In genomic region chr20:50595988-50596693, GRCh38 we compare ENCODE assay signal across 17 cellular contexts.
A peak's percentile ranks its signal among the peaks of the same experiment; 100 is the strongest.
DNase-seq lines count a peak whose midpoint lies in the region; ATAC-seq, FAIRE-seq and TF ChIP-seq lines count a peak whose summit lies in the region.
"Had no signal": no experiment of that assay in that cellular context is flagged by ENCODE, and none has a peak within 500 bp of the region (broad histone marks: within the 10 kb centered on the region; RNA-seq: fewer than 3 reads in every experiment).

No MANE protein-coding gene starts in this region.

- no peak overlapping the region for H3K27ac ChIP-seq in kidney (ENCODE audit: low read depth in 2 of 2, low read length in 2 of 2)
- no peak overlapping the region for H3K27ac ChIP-seq in smooth muscle cell (ENCODE audit: low read depth)
- H3K27ac ChIP-seq in ascending aorta, result no peak overlapping the region
- H3K27ac ChIP-seq: 22Rv1, skin epidermis had no signal

- no peaks in the 10 kb centered on the region for H3K27me3 ChIP-seq in smooth muscle cell (ENCODE audit: low read depth)
- no peaks in the 10 kb centered on the region for H3K27me3 ChIP-seq in ascending aorta

- H3K36me3 Mint-ChIP-seq in T-helper 17 cell (ENCODE audit: low read depth), result no peaks in the 10 kb centered on the region
- H3K36me3 Mint-ChIP-seq in activated T-helper 2 cell treated with anti-CD3 and anti-CD28 coated beads, Interferon-gamma antibody, Interleukin-2, Interleukin-4, amounts not matched to agents 10 μg/mL and 5 μg/mL and 100 μg/mL, durations not matched to agents 14 hours and 24 hours and 36 hours (ENCODE audit: low read depth), result no peaks in the 10 kb centered on the region
- H3K36me3 Mint-ChIP-seq: immature natural killer cell; naive thymus-derived CD8-positive, alpha-beta T cell had no signal

- no peaks in the 10 kb centered on the region for H4K20me1 ChIP-seq in smooth muscle cell (ENCODE audit: low read depth)

- no peaks in the 10 kb centered on the region for H3K9me3 ChIP-seq in T-helper 17 cell (ENCODE audit: control insufficient read depth, low read length, poor library complexity, severe bottlenecking)
- no peaks in the 10 kb centered on the region for H3K9me3 ChIP-seq in kidney (ENCODE audit: control insufficient read depth in 1 of 2, low read length in 2 of 2)
- H3K9me3 ChIP-seq in smooth muscle cell (replicated peaks; ENCODE audit: low read depth), result no peaks in the 10 kb centered on the region
- H3K9me3 ChIP-seq in ascending aorta, result no peaks in the 10 kb centered on the region

- no peak overlapping the region for H3K9ac ChIP-seq in kidney (ENCODE audit: low read length in 2 of 2)
- no peak overlapping the region for H3K9ac ChIP-seq in smooth muscle cell (ENCODE audit: low read depth)

- peak overlapping the region; percentile 66 for H3K27ac Mint-ChIP-seq in T-helper 17 cell
- no peak overlapping the region for H3K27ac Mint-ChIP-seq in activated T-helper 2 cell treated with anti-CD3 and anti-CD28 coated beads, Interferon-gamma antibody, Interleukin-2, Interleukin-4, amounts not matched to agents 10 μg/mL and 5 μg/mL and 100 μg/mL, durations not matched to agents 14 hours and 24 hours and 36 hours
- H3K27ac Mint-ChIP-seq: activated naive CD8-positive, alpha-beta T cell treated with anti-CD3 and anti-CD28 coated beads, Interleukin-2, amount 50 U/mL, for 24 hours; immature natural killer cell had no signal

- peaks cover 0 to 20% of the 10 kb centered on the region in 2 donors for H3K4me1 ChIP-seq in kidney (ENCODE audit: control insufficient read depth in 1 of 2, insufficient read depth in 1 of 2, low read depth in 1 of 2, low read length in 2 of 2)
- no peaks in the 10 kb centered on the region for H3K4me1 ChIP-seq in smooth muscle cell (ENCODE audit: low read depth)
- H3K4me1 ChIP-seq in ascending aorta, result peaks cover 0 to 4% of the 10 kb centered on the region in 2 donors

- H3K4me3 ChIP-seq in kidney (ENCODE audit: low read length in 2 of 2) (no peak overlapping the region), smooth muscle cell (no peak overlapping the region), ascending aorta (no peak overlapping the region)
- H3K4me3 ChIP-seq: skin epidermis had no signal

- H3K4me2 ChIP-seq in smooth muscle cell, result peak overlapping the region; percentile 28

- ATAC-seq in T-helper 17 cell, result no peak
- ATAC-seq: activated naive CD8-positive, alpha-beta T cell treated with anti-CD3 and anti-CD28 coated beads, Interleukin-2, amount 50 U/mL, for 24 hours; naive thymus-derived CD8-positive, alpha-beta T cell had no signal

- H3K4me3 Mint-ChIP-seq in T-helper 17 cell, result no peak overlapping the region
- H3K4me3 Mint-ChIP-seq in activated T-helper 2 cell treated with anti-CD3 and anti-CD28 coated beads, Interferon-gamma antibody, Interleukin-2, Interleukin-4, amounts not matched to agents 10 μg/mL and 5 μg/mL and 100 μg/mL, durations not matched to agents 14 hours and 24 hours and 36 hours (ENCODE audit: low read depth), result no peak overlapping the region
- H3K4me3 Mint-ChIP-seq: activated naive CD8-positive, alpha-beta T cell treated with anti-CD3 and anti-CD28 coated beads, Interleukin-2, amount 50 U/mL, for 24 hours; immature natural killer cell had no signal

- no peaks in the 10 kb centered on the region for H3K79me2 ChIP-seq in smooth muscle cell (ENCODE audit: low read depth)

- H3K4me1 Mint-ChIP-seq in T-helper 17 cell, result peaks cover 4% of the 10 kb centered on the region
- no peaks in the 10 kb centered on the region for H3K4me1 Mint-ChIP-seq in activated T-helper 2 cell treated with anti-CD3 and anti-CD28 coated beads, Interferon-gamma antibody, Interleukin-2, Interleukin-4, amounts not matched to agents 10 μg/mL and 5 μg/mL and 100 μg/mL, durations not matched to agents 14 hours and 24 hours and 36 hours (ENCODE audit: low read depth)
- H3K4me1 Mint-ChIP-seq: activated naive CD8-positive, alpha-beta T cell treated with anti-CD3 and anti-CD28 coated beads, Interleukin-2, amount 50 U/mL, for 24 hours; immature natural killer cell had no signal

- DNase-seq in DMS53 (lab: John Stamatoyannopoulos, UW), result peak; percentile 74
- DNase-seq in DMS53 treated with DMSO at 0.1 percent for 48 hours (lab: John Stamatoyannopoulos, UW; ENCODE audit: unreplicated experiment), result no peak
- DNase-seq in T-helper 17 cell, result no peak
- DNase-seq in kidney, result peak; percentile 55
- no peak for DNase-seq in smooth muscle cell (lab: John Stamatoyannopoulos, UW; ENCODE audit: unreplicated experiment)
- no peak for DNase-seq in activated gamma-delta T cell (lab: John Stamatoyannopoulos, UW)
- no peak for DNase-seq in activated T-helper 2 cell treated with anti-CD3 and anti-CD28 coated beads, Interferon-gamma antibody, Interleukin-2, Interleukin-4, amounts not matched to agents 10 μg/mL and 5 μg/mL and 100 μg/mL, durations not matched to agents 14 hours and 24 hours and 36 hours (ENCODE audit: low spot score)
- DNase-seq in ascending aorta (ENCODE audit: low spot score in 2 of 2), result no peak
- DNase-seq: activated naive CD8-positive, alpha-beta T cell treated with anti-CD3 and anti-CD28 coated beads, Interleukin-2, amount 50 U/mL, for 24 hours; dermis blood vessel endothelial cell; immature natural killer cell; naive thymus-derived CD8-positive, alpha-beta T cell; NCI-H1092; NCI-H524; SIG-M5 had no signal

- no peaks in the 10 kb centered on the region for H3K9me3 Mint-ChIP-seq in activated T-helper 2 cell treated with anti-CD3 and anti-CD28 coated beads, Interferon-gamma antibody, Interleukin-2, Interleukin-4, amounts not matched to agents 10 μg/mL and 5 μg/mL and 100 μg/mL, durations not matched to agents 14 hours and 24 hours and 36 hours
- H3K9me3 Mint-ChIP-seq: activated naive CD8-positive, alpha-beta T cell treated with anti-CD3 and anti-CD28 coated beads, Interleukin-2, amount 50 U/mL, for 24 hours; immature natural killer cell; naive thymus-derived CD8-positive, alpha-beta T cell had no signal

- H3K27me3 Mint-ChIP-seq in T-helper 17 cell, result peaks cover 10% of the 10 kb centered on the region
- peaks cover 2% of the 10 kb centered on the region for H3K27me3 Mint-ChIP-seq in activated T-helper 2 cell treated with anti-CD3 and anti-CD28 coated beads, Interferon-gamma antibody, Interleukin-2, Interleukin-4, amounts not matched to agents 10 μg/mL and 5 μg/mL and 100 μg/mL, durations not matched to agents 14 hours and 24 hours and 36 hours (ENCODE audit: low read depth)

- WGBS in smooth muscle cell (ENCODE audit: low lambda C conversion rate), result 66% methylated on average over 15 of the region's 15 CpGs

- no peaks in the 10 kb centered on the region for H3F3A ChIP-seq in smooth muscle cell (ENCODE audit: low read depth)

- H2AFZ ChIP-seq in smooth muscle cell (ENCODE audit: low read depth), result no peak overlapping the region

- H3K36me3 ChIP-seq in kidney (ENCODE audit: control insufficient read depth in 1 of 2, insufficient read depth in 2 of 2, low read length in 2 of 2) (no peaks in the 10 kb centered on the region), smooth muscle cell (ENCODE audit: low read depth) (no peaks in the 10 kb centered on the region), ascending aorta (no peaks in the 10 kb centered on the region)

- TF ChIP-seq CTCF in kidney (IDR thresholded peaks at IDR 0.05; ENCODE audit: borderline replicate concordance, extremely low read depth, insufficient read depth), result no peak
- no peak for TF ChIP-seq CTCF in smooth muscle cell (IDR thresholded peaks at IDR 0.05; ENCODE audit: borderline replicate concordance, insufficient read depth, poor library complexity, severe bottlenecking)
- no peak for TF ChIP-seq CTCF in ascending aorta (IDR thresholded peaks at IDR 0.05)

- no peak for FAIRE-seq in kidney (lab: Jason Lieb, UNC)

- intact Hi-C loops in kidney (cut with DNase I) (no loop called here), ascending aorta (cut with DNase I) (no loop called here)
- intact Hi-C loops in activated T-helper 2 cell treated with anti-CD3 and anti-CD28 coated beads, Interferon-gamma antibody, Interleukin-2, Interleukin-4, amounts not matched to agents 10 μg/mL and 5 μg/mL and 100 μg/mL, durations not matched to agents 14 hours and 24 hours and 36 hours (cut with micrococcal nuclease), result no loop called here

Comparison
In these comparisons a context has a peak if more than half of its experiments do, and no peak if none do; other contexts are left out.
1. DNase-seq: peak in DMS53 (single experiment) and kidney (single experiment); none in DMS53 treated with DMSO at 0.1 percent for 48 hours (single experiment), T-helper 17 cell (0 of 3), smooth muscle cell (single experiment), activated gamma-delta T cell (single experiment), activated T-helper 2 cell treated with anti-CD3 and anti-CD28 coated beads, Interferon-gamma antibody, Interleukin-2, Interleukin-4, amounts not matched to agents 10 μg/mL and 5 μg/mL and 100 μg/mL, durations not matched to agents 14 hours and 24 hours and 36 hours (single experiment) and ascending aorta (0 of 2).